In the genomic region with DNA sequence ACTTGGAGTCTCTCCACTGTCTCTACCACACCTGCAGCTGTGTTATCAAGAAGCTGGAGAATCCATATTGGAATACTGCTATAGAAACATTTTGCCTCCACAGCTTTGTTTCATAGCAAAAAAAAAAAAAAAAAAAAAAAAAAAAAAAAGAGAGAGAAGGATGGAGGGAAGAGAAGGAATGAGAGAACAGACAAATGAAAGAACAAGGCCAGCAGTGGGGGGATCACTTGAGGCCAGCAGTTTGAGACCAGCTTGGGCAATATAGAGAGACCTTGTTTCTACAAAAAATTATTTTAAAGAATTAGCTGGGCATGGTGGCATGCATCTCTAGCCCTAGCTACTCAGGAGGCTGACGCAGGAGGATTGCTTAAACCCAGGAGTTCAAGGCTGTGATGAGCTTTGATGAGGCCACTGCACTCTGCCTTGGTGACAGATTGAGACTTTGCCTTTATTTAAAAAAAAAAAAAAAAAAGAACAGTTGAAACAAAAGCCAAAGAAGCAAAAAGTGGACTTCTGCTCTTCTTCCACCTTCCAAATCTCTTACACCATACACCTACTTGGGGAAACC, we compare ENCODE assay signal across 20 cellular contexts. TPM values are rescaled to one million over a fixed set of nuclear protein-coding genes. Genes with fewer than 3 reads are reported as not detected.
DNase-seq lines count a peak whose midpoint lies in the region; ATAC-seq, FAIRE-seq and TF ChIP-seq lines count a peak whose summit lies in the region.
"Had no signal": no experiment of that assay in that cellular context is flagged by ENCODE, and none has a peak within 500 bp of the region (broad histone marks: within the 10 kb centered on the region; RNA-seq: fewer than 3 reads in every experiment).

No MANE protein-coding gene starts in this region.

- H3K4me3 Mint-ChIP-seq in neural progenitor cell (no peak overlapping the region), chondrocyte (ENCODE audit: unreplicated experiment) (no peak overlapping the region)
- no peak overlapping the region for H3K4me3 Mint-ChIP-seq in stimulated activated naive B cell treated with anti-CD40 and anti-IgM and Interleukin-4, amounts not matched to agents 10 μg/mL and 1 μg/mL and 100 μg/mL, for 72 hours
- H3K4me3 Mint-ChIP-seq: B cell; CD4-positive, alpha-beta memory T cell; H9 had no signal

- no peak for TF ChIP-seq CTCF in HepG2 (CRISPR knock-in tag; IDR thresholded peaks at IDR 0.05)
- TF ChIP-seq CTCF in right lobe of liver (IDR thresholded peaks at IDR 0.05) = no peak
- TF ChIP-seq CTCF in neural progenitor cell (IDR thresholded peaks at IDR 0.05) = no peak
- TF ChIP-seq CTCF in chondrocyte (IDR thresholded peaks at IDR 0.05) = no peak

- in situ Hi-C loops in HepG2 (cut with HindIII; ENCODE audit: extremely low pct_ligation_motif_present, low pct_unique_long_range_greater_than_20kb) = no loop called here

- H4K20me1 ChIP-seq in HepG2 (ENCODE audit: insufficient read depth, low read length) (0 out of 2 replicates have a peak, but pooled peaks cover 6% of the 10 kb centered on the region), Karpas-422 (ENCODE audit: insufficient read depth, low read depth, low read length) (no peaks in the 10 kb centered on the region), neural progenitor cell (ENCODE audit: low read depth) (peaks cover 88% of the 10 kb centered on the region)

- H3K27me3 Mint-ChIP-seq in neural progenitor cell (ENCODE audit: insufficient read depth, low read depth) (no peaks in the 10 kb centered on the region), chondrocyte (ENCODE audit: low read depth) (no peaks in the 10 kb centered on the region)
- no peaks in the 10 kb centered on the region for H3K27me3 Mint-ChIP-seq in stimulated activated naive B cell treated with anti-CD40 and anti-IgM and Interleukin-4, amounts not matched to agents 10 μg/mL and 1 μg/mL and 100 μg/mL, for 72 hours
- H3K27me3 Mint-ChIP-seq: B cell; CD4-positive, alpha-beta memory T cell had no signal

- peaks cover 3% of the 10 kb centered on the region for H3K9me3 Mint-ChIP-seq in neural progenitor cell
- H3K9me3 Mint-ChIP-seq in stimulated activated naive B cell treated with anti-CD40 and anti-IgM and Interleukin-4, amounts not matched to agents 10 μg/mL and 1 μg/mL and 100 μg/mL, for 72 hours = no peaks in the 10 kb centered on the region
- no peaks in the 10 kb centered on the region for H3K9me3 Mint-ChIP-seq in chondrocyte (ENCODE audit: low read depth)
- H3K9me3 Mint-ChIP-seq: CD4-positive, alpha-beta memory T cell; H9 had no signal

- 82% methylated on average over 1 of the region's 1 CpG for WGBS in HepG2 (ENCODE audit: low lambda C conversion rate)
- WGBS in right lobe of liver (ENCODE audit: insufficient coverage, low coverage, low lambda C conversion rate, missing lambda C conversion rate) = 100% methylated on average over 1 of the region's 1 CpG
- 98% methylated on average over 1 of the region's 1 CpG for WGBS in right cardiac atrium

- no peak for TF ChIP-seq EP300 in HepG2 (IDR thresholded peaks at IDR 0.05; ENCODE audit: low read depth in 2 of 2, low read length in 2 of 2)
- no peak for TF ChIP-seq EP300 in HepG2 (CRISPR knock-in tag; IDR thresholded peaks at IDR 0.05; ENCODE audit: borderline replicate concordance)

- no peak overlapping the region for H2AFZ ChIP-seq in HepG2 (ENCODE audit: low read length)
- H2AFZ ChIP-seq in Karpas-422 (ENCODE audit: low read length) = no peak overlapping the region
- H2AFZ ChIP-seq in neural progenitor cell (replicated peaks) = no peak overlapping the region

- H3K4me2 ChIP-seq in HepG2 (ENCODE audit: low read depth, low read length) = no peak overlapping the region
- H3K4me2 ChIP-seq in Karpas-422 (ENCODE audit: low read depth, low read length, poor library complexity, severe bottlenecking) = no peak overlapping the region
- no peak overlapping the region for H3K4me2 ChIP-seq in neural progenitor cell

- TF ChIP-seq POLR2A in HepG2 (IDR thresholded peaks at IDR 0.05; ENCODE audit: insufficient read depth in 1 of 2, low read depth in 2 of 2, low read length in 2 of 2) (no peak), right lobe of liver (IDR thresholded peaks at IDR 0.05) (no peak)

- no peak overlapping the region for H3K4me3 ChIP-seq in HepG2 (replicated peaks in 1 of 3; ENCODE audit: insufficient read depth in 1 of 3, low read depth in 2 of 3, low read length in 3 of 3)
- no peak overlapping the region for H3K4me3 ChIP-seq in right lobe of liver
- no peak overlapping the region for H3K4me3 ChIP-seq in Karpas-422 (ENCODE audit: low read length)
- no peak overlapping the region for H3K4me3 ChIP-seq in neural progenitor cell
- no peak overlapping the region for H3K4me3 ChIP-seq in right cardiac atrium (ENCODE audit: low read length)

- ATAC-seq in HepG2 (no peak), right lobe of liver (no peak), right cardiac atrium (no peak)
- ATAC-seq in stimulated activated naive B cell treated with anti-CD40 and anti-IgM and Interleukin-4, amounts not matched to agents 10 μg/mL and 1 μg/mL and 100 μg/mL, for 72 hours (replicated peaks) = no peak

- no peak for TF ChIP-seq RAD21 in HepG2 (CRISPR knock-in tag; IDR thresholded peaks at IDR 0.05)

- no TSS peak for BruUV-seq in HepG2 (replicated peaks; lab: Mats Ljungman, UMichigan)

- H3K27ac ChIP-seq in HepG2 (ENCODE audit: extremely low read length, insufficient read depth, low read length) (no peak overlapping the region), right lobe of liver (no peak overlapping the region), Karpas-422 (ENCODE audit: low read length) (peak overlapping the region; percentile 40), neural progenitor cell (peak overlapping the region; percentile 29), right cardiac atrium (ENCODE audit: low read length) (no peak overlapping the region)

- peaks cover 24% of the 10 kb centered on the region for H3K36me3 Mint-ChIP-seq in neural progenitor cell
- H3K36me3 Mint-ChIP-seq in stimulated activated naive B cell treated with anti-CD40 and anti-IgM and Interleukin-4, amounts not matched to agents 10 μg/mL and 1 μg/mL and 100 μg/mL, for 72 hours = peaks cover 15 to 16% of the 10 kb centered on the region in 2 donors
- H3K36me3 Mint-ChIP-seq in chondrocyte (ENCODE audit: low read depth) = peaks cover 4% of the 10 kb centered on the region

- peaks cover 1 to 8% of the 10 kb centered on the region in 2 experiments; a peak in 3 of 5 replicates for H3K36me3 ChIP-seq in HepG2 (replicated peaks in 1 of 2; ENCODE audit: control insufficient read depth in 1 of 2, insufficient read depth in 2 of 2, low read length in 2 of 2)
- no peaks in the 10 kb centered on the region for H3K36me3 ChIP-seq in right lobe of liver
- H3K36me3 ChIP-seq in Karpas-422 (ENCODE audit: insufficient read depth, low read length) = peaks cover 52% of the 10 kb centered on the region
- no peaks in the 10 kb centered on the region for H3K36me3 ChIP-seq in neural progenitor cell

- H3F3A ChIP-seq in neural progenitor cell (ENCODE audit: low read depth) = peaks cover 13% of the 10 kb centered on the region

- no peak overlapping the region for H3K27ac Mint-ChIP-seq in neural progenitor cell
- no peak overlapping the region for H3K27ac Mint-ChIP-seq in stimulated activated naive B cell treated with anti-CD40 and anti-IgM and Interleukin-4, amounts not matched to agents 10 μg/mL and 1 μg/mL and 100 μg/mL, for 72 hours
- no peak overlapping the region for H3K27ac Mint-ChIP-seq in chondrocyte (ENCODE audit: unreplicated experiment)
- H3K27ac Mint-ChIP-seq: B cell had no signal

- no peaks in the 10 kb centered on the region for H3K9me2 ChIP-seq in Karpas-422 (replicated peaks; ENCODE audit: insufficient read depth, low read length)

- POLR2A ChIA-PET in HepG2 (lab: Yijun Ruan, JAX) = interaction anchor here (0.7 to 1.2 kb wide), 2 partner anchors 8 to 16 kb away, joined by 3 to 5 read pairs; a partner anchor contains a TSS

- H3K27me3 ChIP-seq in HepG2 (ENCODE audit: control insufficient read depth in 1 of 2, insufficient read depth in 2 of 2, low read length in 2 of 2) = no peaks in the 10 kb centered on the region
- no peaks in the 10 kb centered on the region for H3K27me3 ChIP-seq in right lobe of liver
- H3K27me3 ChIP-seq in Karpas-422 (ENCODE audit: low read length) = no peaks in the 10 kb centered on the region
- H3K27me3 ChIP-seq in neural progenitor cell = no peaks in the 10 kb centered on the region
- no peaks in the 10 kb centered on the region for H3K27me3 ChIP-seq in right cardiac atrium (ENCODE audit: control insufficient read depth, insufficient read depth)

- FAIRE-seq in HepG2 (lab: Jason Lieb, UNC) = no peak
- FAIRE-seq: A204.1, D721Med, G401.6, GM12892, HTR-8/SVneo had no signal

- DNase-seq in HepG2 (ENCODE audit: low spot score) = no peak
- no peak for DNase-seq in right lobe of liver
- DNase-seq in Karpas-422 = no peak
- no peak for DNase-seq in neural progenitor cell (ENCODE audit: low spot score)
- DNase-seq in stimulated activated naive B cell treated with anti-CD40 and anti-IgM and Interleukin-4, amounts not matched to agents 10 μg/mL and 1 μg/mL and 100 μg/mL, for 72 hours = no peak
- DNase-seq in right cardiac atrium = no peak
- DNase-seq in chondrocyte (ENCODE audit: low spot score) = no peak
- DNase-seq: C1 segment of cervical spinal cord; CD4-positive, alpha-beta memory T cell; DMS153; DMS79 treated with DMSO at 0.1 percent for 48 hours; EL; GOT3; H9 had no signal

- intact Hi-C loops in HepG2 (cut with micrococcal nuclease; ENCODE audit: unreplicated experiment) = no loop called here
- intact Hi-C loops in right lobe of liver (cut with DNase I) = no loop called here
- intact Hi-C loops in right cardiac atrium (cut with DNase I) = no loop called here

- H3K4me1 Mint-ChIP-seq in neural progenitor cell = peaks cover 1% of the 10 kb centered on the region
- peaks cover 12 to 32% of the 10 kb centered on the region in 2 donors for H3K4me1 Mint-ChIP-seq in stimulated activated naive B cell treated with anti-CD40 and anti-IgM and Interleukin-4, amounts not matched to agents 10 μg/mL and 1 μg/mL and 100 μg/mL, for 72 hours
- H3K4me1 Mint-ChIP-seq in chondrocyte (ENCODE audit: low read depth) = peaks cover 36% of the 10 kb centered on the region

- H3K79me2 ChIP-seq in HepG2 (ENCODE audit: insufficient read depth, low read length) (peaks cover 78% of the 10 kb centered on the region), Karpas-422 (ENCODE audit: low read length) (peaks cover 99% of the 10 kb centered on the region), neural progenitor cell (ENCODE audit: low read depth) (peaks cover 100% of the 10 kb centered on the region)

- H3K4me1 ChIP-seq in HepG2 (ENCODE audit: insufficient read depth, low read length) = peaks cover 24% of the 10 kb centered on the region
- H3K4me1 ChIP-seq in right lobe of liver = peaks cover 0 to 8% (median 0%) of the 10 kb centered on the region in 4 donors
- H3K4me1 ChIP-seq in Karpas-422 (ENCODE audit: low read length) = peaks cover 84% of the 10 kb centered on the region
- peaks cover 16% of the 10 kb centered on the region for H3K4me1 ChIP-seq in neural progenitor cell
- peaks cover 7% of the 10 kb centered on the region for H3K4me1 ChIP-seq in right cardiac atrium (ENCODE audit: control insufficient read depth, insufficient read depth, low read length)

- H3K9ac ChIP-seq in HepG2 (ENCODE audit: insufficient read depth, low read depth, low read length) = no peak overlapping the region
- no peak overlapping the region for H3K9ac ChIP-seq in Karpas-422 (ENCODE audit: low read length)
- H3K9ac ChIP-seq in neural progenitor cell = no peak overlapping the region

- CTCF ChIA-PET in HepG2 (lab: Yijun Ruan, JAX; ENCODE audit: low intra/inter-chr PET ratio, low total read pairs) = no interaction called here

- H3K9me3 ChIP-seq in HepG2 (ENCODE audit: low read length) (no peaks in the 10 kb centered on the region), right lobe of liver (no peaks in the 10 kb centered on the region), Karpas-422 (ENCODE audit: low read length) (no peaks in the 10 kb centered on the region), neural progenitor cell (ENCODE audit: low read depth) (no peaks in the 10 kb centered on the region), right cardiac atrium (ENCODE audit: control insufficient read depth, low read length) (no peaks in the 10 kb centered on the region)

RNA-seq across cellular contexts. Expression of a gene that starts 8.1 kb away (rescaled TPM):
- total RNA-seq in HepG2 (2016; rRNA removed; fragmentation: Illumina TruSeq; extraction: Trizol) = 29.3 and 35.5 TPM in 2 replicates
- 7.5 and 8.0 TPM in 2 replicates for total RNA-seq in HepG2 (2016; cell fraction: cytosol; rRNA removed; fragmentation: Illumina TruSeq; extraction: Trizol; ENCODE audit: low read depth)
- total RNA-seq in HepG2 (2016; cell fraction: insoluble cytoplasmic fraction; rRNA removed; fragmentation: Illumina TruSeq; extraction: Trizol) = 32.6 and 33.9 TPM in 2 replicates
- 18.5 and 18.7 TPM in 2 replicates for total RNA-seq in HepG2 (2016; cell fraction: membrane; rRNA removed; fragmentation: Illumina TruSeq; extraction: Trizol)
- total RNA-seq in HepG2 (2016; cell fraction: nucleus; rRNA removed; fragmentation: Illumina TruSeq; extraction: Trizol) = 42.1 and 42.8 TPM in 2 replicates
- 37.8 and 51.6 TPM in 2 replicates for polyA plus RNA-seq in HepG2 (2011; rRNA removed)
- 17.3 and 26.2 TPM in 2 replicates for polyA plus RNA-seq in HepG2 (2011; cell fraction: cytosol; rRNA removed)
- polyA plus RNA-seq in HepG2 (2011; cell fraction: nucleus; rRNA removed) = 14.3 and 17.8 TPM in 2 replicates
- polyA plus RNA-seq in HepG2 (2012) = 20.0 and 33.9 TPM in 2 replicates
- 2.8 and 3.1 TPM in 2 replicates for polyA plus RNA-seq in HepG2 (2016; cell fraction: cytosol; fragmentation: Illumina TruSeq; extraction: Trizol; ENCODE audit: low read depth)
- 23.2 and 28.2 TPM in 2 replicates for polyA plus RNA-seq in HepG2 (2016; cell fraction: insoluble cytoplasmic fraction; fragmentation: Illumina TruSeq; extraction: Trizol; ENCODE audit: low read depth)
- polyA plus RNA-seq in HepG2 (2016; cell fraction: membrane; fragmentation: Illumina TruSeq; extraction: Trizol; ENCODE audit: low read depth) = 7.9 and 8.0 TPM in 2 replicates
- 32.9 and 35.3 TPM in 2 replicates for polyA plus RNA-seq in HepG2 (2016; cell fraction: nucleus; fragmentation: Illumina TruSeq; extraction: Trizol; ENCODE audit: insufficient read depth, low read depth)
- 30.9 and 73.5 TPM in 2 replicates for polyA minus RNA-seq in HepG2 (2011; rRNA and poly(A)+ RNA removed; ENCODE audit: low replicate concordance)
- 18.0 and 25.5 TPM in 2 replicates for polyA minus RNA-seq in HepG2 (2011; cell fraction: cytosol; rRNA and poly(A)+ RNA removed)
- polyA minus RNA-seq in HepG2 (2011; cell fraction: nucleus; rRNA and poly(A)+ RNA removed) = 79.4 and 85.3 TPM in 2 replicates
- total RNA-seq in right lobe of liver = 10 to 100 TPM; 23.5 to 34.2 (median 28.9) TPM
- 85.9 and 169 TPM in 2 replicates for total RNA-seq in Karpas-422 (2014; rRNA removed; shearing (Covaris generic); ENCODE audit: low replicate concordance)
- 89.8 and 126 TPM in 2 replicates for total RNA-seq in neural progenitor cell (ENCODE audit: low replicate concordance)
- total RNA-seq in right cardiac atrium = 10 to 100 TPM; 58.9 to 78.6 (median 69.9) TPM
- 20.8 TPM for polyA plus RNA-seq in right cardiac atrium
- total RNA-seq in chondrocyte = 69.3 to 79.4 TPM (median 74.7 TPM) in 3 replicates

RNA-seq across cellular contexts. Expression of a gene that starts 8.5 kb away (rescaled TPM):
- total RNA-seq in HepG2 (2016; rRNA removed; fragmentation: Illumina TruSeq; extraction: Trizol) = 4.3 and 5.3 TPM in 2 replicates
- total RNA-seq in HepG2 (2016; cell fraction: cytosol; rRNA removed; fragmentation: Illumina TruSeq; extraction: Trizol; ENCODE audit: low read depth) = 4.7 and 6.1 TPM in 2 replicates
- total RNA-seq in HepG2 (2016; cell fraction: insoluble cytoplasmic fraction; rRNA removed; fragmentation: Illumina TruSeq; extraction: Trizol) = 4.1 and 4.3 TPM in 2 replicates
- total RNA-seq in HepG2 (2016; cell fraction: membrane; rRNA removed; fragmentation: Illumina TruSeq; extraction: Trizol) = 8.4 and 10.4 TPM in 2 replicates
- total RNA-seq in HepG2 (2016; cell fraction: nucleus; rRNA removed; fragmentation: Illumina TruSeq; extraction: Trizol) = 5.5 and 6.6 TPM in 2 replicates
- polyA plus RNA-seq in HepG2 (2011; rRNA removed) = 1.1 and 2.2 TPM in 2 replicates
- 0.79 and 0.92 TPM in 2 replicates for polyA plus RNA-seq in HepG2 (2011; cell fraction: cytosol; rRNA removed)
- polyA plus RNA-seq in HepG2 (2011; cell fraction: nucleus; rRNA removed) = 1.8 and 2.2 TPM in 2 replicates
- 1.1 TPM in 2 replicates for polyA plus RNA-seq in HepG2 (2012)
- polyA plus RNA-seq in HepG2 (2016; cell fraction: cytosol; fragmentation: Illumina TruSeq; extraction: Trizol; ENCODE audit: low read depth) = 0.14 and 0.34 TPM in 2 replicates
- polyA plus RNA-seq in HepG2 (2016; cell fraction: insoluble cytoplasmic fraction; fragmentation: Illumina TruSeq; extraction: Trizol; ENCODE audit: low read depth) = 1.7 and 1.9 TPM in 2 replicates
- polyA plus RNA-seq in HepG2 (2016; cell fraction: membrane; fragmentation: Illumina TruSeq; extraction: Trizol; ENCODE audit: low read depth) = 0.33 and 0.40 TPM in 2 replicates
- polyA plus RNA-seq in HepG2 (2016; cell fraction: nucleus; fragmentation: Illumina TruSeq; extraction: Trizol; ENCODE audit: insufficient read depth, low read depth) = 2.8 and 3.7 TPM in 2 replicates
- 1.9 and 7.0 TPM in 2 replicates for polyA minus RNA-seq in HepG2 (2011; rRNA and poly(A)+ RNA removed; ENCODE audit: low replicate concordance)
- 4.3 and 4.8 TPM in 2 replicates for polyA minus RNA-seq in HepG2 (2011; cell fraction: cytosol; rRNA and poly(A)+ RNA removed)
- 11.8 and 12.5 TPM in 2 replicates for polyA minus RNA-seq in HepG2 (2011; cell fraction: nucleus; rRNA and poly(A)+ RNA removed)
- 1 to 10 TPM; 3.5 to 7.8 (median 5.1) TPM for total RNA-seq in right lobe of liver
- total RNA-seq in Karpas-422 (2014; rRNA removed; shearing (Covaris generic); ENCODE audit: low replicate concordance) = 42.2 and 42.5 TPM in 2 replicates
- total RNA-seq in neural progenitor cell (ENCODE audit: low replicate concordance) = 25.4 and 32.0 TPM in 2 replicates
- total RNA-seq in right cardiac atrium = 10 to 100 TPM; 18.9 to 23.8 (median 20.8) TPM
- 2.9 TPM for polyA plus RNA-seq in right cardiac atrium
- 8.6 to 9.6 TPM (median 9.0 TPM) in 3 replicates for total RNA-seq in chondrocyte

Comparison
In these comparisons a context has a peak if more than half of its experiments do, and no peak if none do; other contexts are left out.
1. H3K27ac ChIP-seq: peak in Karpas-422 (single experiment) and neural progenitor cell (single experiment); none in HepG2 (single experiment), right lobe of liver (0 of 3) and right cardiac atrium (single experiment).